In the genomic region with DNA sequence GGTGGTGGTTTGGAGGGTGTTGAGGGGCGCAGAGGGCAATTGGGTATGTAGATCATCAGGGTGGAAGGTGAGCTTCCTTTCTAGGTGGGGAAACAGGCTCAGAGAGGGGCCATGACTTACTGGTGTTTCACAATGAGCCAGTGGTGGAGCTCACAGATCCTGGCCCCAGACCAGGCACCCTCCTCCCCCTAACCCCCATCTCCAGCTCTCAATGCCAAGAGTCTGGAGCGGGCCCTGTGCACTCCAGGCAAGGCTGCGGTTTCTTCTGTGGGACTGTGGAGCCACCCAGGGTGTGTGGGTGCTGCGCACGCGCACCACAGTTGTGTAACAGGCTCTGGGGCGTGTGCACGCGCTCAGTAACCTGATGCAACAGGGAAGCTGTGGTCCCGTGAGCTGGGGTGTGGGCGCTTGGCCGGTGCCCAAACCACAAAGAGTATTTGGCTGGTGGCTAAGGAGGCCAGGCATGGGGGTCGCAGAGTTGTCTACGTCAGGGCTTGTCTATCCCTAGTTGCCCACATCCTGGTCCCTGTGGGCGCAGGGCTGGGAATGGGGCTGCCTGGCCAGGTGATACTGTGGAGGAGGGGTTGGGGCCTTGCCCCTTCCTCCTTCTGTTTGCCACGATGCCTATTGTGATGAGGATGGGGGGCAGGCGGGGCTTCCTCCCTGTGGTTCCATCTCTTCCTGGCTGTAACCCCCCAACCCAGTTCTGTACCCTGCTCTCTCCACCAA, we compare ENCODE assay signal across 8 cellular contexts. TPM values are rescaled to one million over a fixed set of nuclear protein-coding genes. Genes with fewer than 3 reads are reported as not detected.
DNase-seq lines count a peak whose midpoint lies in the region; ATAC-seq and TF ChIP-seq lines count a peak whose summit lies in the region.

No MANE protein-coding gene starts in this region.

- H3K27me3 Mint-ChIP-seq in activated naive CD4-positive, alpha-beta T cell treated with anti-CD3 and anti-CD28 coated beads for 36 hours (ENCODE audit: low read depth): no peaks in the 10 kb centered on the region
- peaks cover 12% of the 10 kb centered on the region for H3K27me3 Mint-ChIP-seq in type B pancreatic cell

- H3K4me1 ChIP-seq in SK-N-SH (ENCODE audit: control insufficient read depth in 1 of 2, insufficient read depth in 2 of 2, low read depth in 1 of 2, low read length in 1 of 2) (peaks cover 0 to 13% of the 10 kb centered on the region in 2 experiments; a peak in 2 of 4 replicates), right cardiac atrium (ENCODE audit: control insufficient read depth, insufficient read depth, low read length) (no peaks in the 10 kb centered on the region)

- TF ChIP-seq RAD21 in SK-N-SH (IDR thresholded peaks at IDR 0.05; ENCODE audit: low read length): no peak

- peak; percentile 95 for DNase-seq in AG10803 (ENCODE audit: low read depth)
- peak; percentile 69 for DNase-seq in HT-29 (ENCODE audit: low spot score)
- no peak for DNase-seq in SK-N-SH
- peak; percentile 91 for DNase-seq in activated naive CD4-positive, alpha-beta T cell treated with anti-CD3 and anti-CD28 coated beads for 36 hours
- DNase-seq in right cardiac atrium: peak; percentile 88 to 91 (median 91)
- DNase-seq in stimulated activated CD4-positive, alpha-beta T cell treated with anti-CD3 and anti-CD28 coated beads, Interleukin-4, amount 100 ng/mL, for 4 hours: peak; percentile 64 to 81
- DNase-seq in type B pancreatic cell (ENCODE audit: extremely low spot score, unreplicated experiment): no peak

- H4K20me1 ChIP-seq in SK-N-SH (ENCODE audit: insufficient read depth): no peaks in the 10 kb centered on the region

- peaks cover 23% of the 10 kb centered on the region for H3K4me1 Mint-ChIP-seq in activated naive CD4-positive, alpha-beta T cell treated with anti-CD3 and anti-CD28 coated beads for 36 hours (ENCODE audit: low read depth)
- H3K4me1 Mint-ChIP-seq in type B pancreatic cell (ENCODE audit: unreplicated experiment): peaks cover 8% of the 10 kb centered on the region

- TF ChIP-seq EP300 in SK-N-SH (IDR thresholded peaks at IDR 0.05; ENCODE audit: borderline replicate concordance in 1 of 2, low read depth in 1 of 2, low read length in 1 of 2): no peak

- H3K79me2 ChIP-seq in SK-N-SH (ENCODE audit: insufficient read depth): no peaks in the 10 kb centered on the region

- no peaks in the 10 kb centered on the region for H3K9me2 ChIP-seq in SK-N-SH

- H3K9ac ChIP-seq in SK-N-SH: no peak overlapping the region

- H3F3A ChIP-seq in SK-N-SH (replicated peaks; ENCODE audit: insufficient read depth): no peaks in the 10 kb centered on the region

- H3K9me3 Mint-ChIP-seq in activated naive CD4-positive, alpha-beta T cell treated with anti-CD3 and anti-CD28 coated beads for 36 hours: peaks cover 4% of the 10 kb centered on the region
- no peaks in the 10 kb centered on the region for H3K9me3 Mint-ChIP-seq in type B pancreatic cell

- CTCF ChIA-PET in SK-N-SH (lab: Yijun Ruan, JAX): interaction anchor here (0.7 to 6.3 kb wide), 19 partner anchors 10 to 357 kb away, joined by 3 to 67 read pairs (median 5); partner anchors contain the start of gene VEGFA
- CTCF ChIA-PET in activated naive CD4-positive, alpha-beta T cell treated with anti-CD3 and anti-CD28 coated beads for 36 hours (lab: Charles Lee): interaction anchor here (0.6 to 5.5 kb wide), 24 partner anchors 9 to 532 kb away, joined by 3 to 38 read pairs (median 4); partner anchors contain the start of gene VEGFA

- POLR2A ChIA-PET in SK-N-SH (lab: Yijun Ruan, JAX): interaction anchor here (0.5 to 1.1 kb wide), 2 partner anchors 44 to 355 kb away, joined by 3 to 5 read pairs; no protein-coding TSS in a partner anchor

- no peak for TF ChIP-seq CTCF in AG10803 (conservative IDR thresholded peaks at IDR 0.05; ENCODE audit: low read length)
- no peak for TF ChIP-seq CTCF in SK-N-SH (IDR thresholded peaks at IDR 0.05)
- no peak for TF ChIP-seq CTCF in type B pancreatic cell (conservative IDR thresholded peaks at IDR 0.05)

- no peak overlapping the region for H3K4me2 ChIP-seq in SK-N-SH

- H3K4me3 ChIP-seq in AG10803 (ENCODE audit: low read length) (no peak overlapping the region), SK-N-SH (ENCODE audit: low read depth in 2 of 2, low read length in 1 of 2) (no peak overlapping the region), right cardiac atrium (ENCODE audit: low read length) (no peak overlapping the region)

- intact Hi-C loops in activated naive CD4-positive, alpha-beta T cell treated with anti-CD3 and anti-CD28 coated beads for 36 hours (cut with micrococcal nuclease): loop anchor here (1.0 to 2.0 kb wide), 10 partner anchors 9 to 354 kb away; partner anchors contain the start of gene MRPS18A
- intact Hi-C loops in right cardiac atrium (cut with DNase I): loop anchor here in 2 of 4 donors (2.0 to 5.0 kb wide), 2 partner anchors 350 to 352 kb away; no protein-coding TSS in a partner anchor

- H3K36me3 Mint-ChIP-seq in activated naive CD4-positive, alpha-beta T cell treated with anti-CD3 and anti-CD28 coated beads for 36 hours (ENCODE audit: low read depth): no peaks in the 10 kb centered on the region
- H3K36me3 Mint-ChIP-seq in type B pancreatic cell: no peaks in the 10 kb centered on the region

- H3K27me3 ChIP-seq in SK-N-SH (ENCODE audit: insufficient read depth) (no peaks in the 10 kb centered on the region), right cardiac atrium (ENCODE audit: control insufficient read depth, insufficient read depth) (no peaks in the 10 kb centered on the region)

- H3K27ac Mint-ChIP-seq in activated naive CD4-positive, alpha-beta T cell treated with anti-CD3 and anti-CD28 coated beads for 36 hours: peak overlapping the region; percentile 87
- no peak overlapping the region for H3K27ac Mint-ChIP-seq in type B pancreatic cell

- H3K27ac ChIP-seq in SK-N-SH (ENCODE audit: low read depth in 2 of 2, low read length in 1 of 2): no peak overlapping the region
- no peak overlapping the region for H3K27ac ChIP-seq in right cardiac atrium (ENCODE audit: low read length)

- peak; percentile 80 for ATAC-seq in GM19372 (IDR thresholded peaks at IDR 0.05; ENCODE audit: low read depth, unreplicated experiment)
- peak; percentile 83 to 89 for ATAC-seq in right cardiac atrium

- peak overlapping the region; percentile 72 for H3K4me3 Mint-ChIP-seq in activated naive CD4-positive, alpha-beta T cell treated with anti-CD3 and anti-CD28 coated beads for 36 hours
- H3K4me3 Mint-ChIP-seq in type B pancreatic cell: no peak overlapping the region

- H3K9me3 ChIP-seq in SK-N-SH (no peaks in the 10 kb centered on the region), right cardiac atrium (ENCODE audit: control insufficient read depth, low read length) (no peaks in the 10 kb centered on the region)

- WGBS in SK-N-SH (ENCODE audit: low lambda C conversion rate): 90% methylated on average over 3 of the region's 17 CpGs
- 60% methylated on average over 17 of the region's 17 CpGs for WGBS in right cardiac atrium

- no peak overlapping the region for H2AFZ ChIP-seq in SK-N-SH (ENCODE audit: low read depth)

- no peaks in the 10 kb centered on the region for H3K36me3 ChIP-seq in SK-N-SH (replicated peaks in 1 of 2; ENCODE audit: control insufficient read depth in 1 of 2, insufficient read depth in 2 of 2, low read length in 1 of 2)

TF ChIP-seq in SK-N-SH, 30 proteins besides CTCF, POLR2A, EP300 and RAD21:
- TF ChIP-seq NFIC (IDR thresholded peaks at IDR 0.05; ENCODE audit: borderline replicate concordance) (0 out of 2 replicates have a peak, but pooled peaks have one; percentile 35), TCF12 (IDR thresholded peaks at IDR 0.05) (no peak)

RNA-seq across cellular contexts. Expression of gene MRPS18A, which starts 37.5 kb away (rescaled TPM):
- total RNA-seq in HT-29 (2014; rRNA removed; shearing (Covaris generic)): 112 and 125 TPM in 2 replicates
- polyA plus RNA-seq in SK-N-SH (2012; rRNA removed) (56.9 and 57.0 TPM in 2 replicates), right cardiac atrium (58.0 TPM)
- polyA plus RNA-seq in SK-N-SH (2012; cell fraction: cytosol; rRNA removed): 31.9 and 44.3 TPM in 2 replicates
- polyA plus RNA-seq in SK-N-SH (2012; cell fraction: nucleus; rRNA removed): 33.1 and 37.4 TPM in 2 replicates
- 10 to 100 TPM; 47.8 to 50.2 TPM for total RNA-seq in activated naive CD4-positive, alpha-beta T cell treated with anti-CD3 and anti-CD28 coated beads for 36 hours
- total RNA-seq in right cardiac atrium (10 to 100 TPM; 33.1 to 39.0 (median 34.9) TPM), type B pancreatic cell (ENCODE audit: low replicate concordance) (43.7 and 49.1 TPM in 2 replicates)

RNA-seq across cellular contexts. Expression of gene VEGFA, which starts 44.9 kb away (rescaled TPM):
- total RNA-seq in HT-29 (2014; rRNA removed; shearing (Covaris generic)): 154 and 170 TPM in 2 replicates
- polyA plus RNA-seq in SK-N-SH (2012; rRNA removed) (81.0 and 130 TPM in 2 replicates), right cardiac atrium (246 TPM)
- polyA plus RNA-seq in SK-N-SH (2012; cell fraction: cytosol; rRNA removed): 42.6 and 66.6 TPM in 2 replicates
- polyA plus RNA-seq in SK-N-SH (2012; cell fraction: nucleus; rRNA removed): 412 and 501 TPM in 2 replicates
- 10 to 100 TPM; 35.9 to 37.3 TPM for total RNA-seq in activated naive CD4-positive, alpha-beta T cell treated with anti-CD3 and anti-CD28 coated beads for 36 hours
- total RNA-seq in right cardiac atrium (100 to 1,000 TPM; 163 to 296 (median 219) TPM), type B pancreatic cell (ENCODE audit: low replicate concordance) (102 and 136 TPM in 2 replicates)

Comparison
In these comparisons a context has a peak if more than half of its experiments do, and no peak if none do; other contexts are left out.
1. DNase-seq: peak in AG10803 (single experiment), HT-29 (single experiment), activated naive CD4-positive, alpha-beta T cell treated with anti-CD3 and anti-CD28 coated beads for 36 hours (single experiment), right cardiac atrium (3 of 3) and stimulated activated CD4-positive, alpha-beta T cell treated with anti-CD3 and anti-CD28 coated beads, Interleukin-4, amount 100 ng/mL, for 4 hours (2 of 2); none in SK-N-SH (single experiment) and type B pancreatic cell (single experiment).